In the genomic region with DNA sequence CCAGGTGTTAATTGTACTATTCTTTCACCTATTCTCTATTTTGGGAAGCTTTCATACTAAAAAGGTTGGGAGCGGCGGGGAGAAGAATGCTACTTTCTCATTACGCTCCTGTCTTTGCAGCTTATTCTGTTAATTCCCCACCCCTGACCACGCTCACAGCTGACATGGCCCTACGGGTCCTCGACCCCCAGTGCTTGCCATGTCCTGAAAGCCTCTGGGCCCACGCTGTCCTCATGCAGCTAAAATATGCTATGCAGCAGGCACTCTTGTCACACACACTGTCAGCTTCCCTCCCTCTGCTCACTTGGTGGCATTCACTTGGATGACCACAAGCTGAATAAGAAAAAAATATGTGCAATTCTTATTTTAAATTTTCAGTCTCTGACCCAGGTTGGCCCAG, we compare ENCODE assay signal across 27 cellular contexts.
"Had no signal": no experiment of that assay in that cellular context is flagged by ENCODE, and none has a peak within 500 bp of the region (broad histone marks: within the 10 kb centered on the region; RNA-seq: fewer than 3 reads in every experiment).

No MANE protein-coding gene starts in this region.

- H3K27ac Mint-ChIP-seq: mesothelial cell of epicardium; naive thymus-derived CD4-positive, alpha-beta T cell; natural killer cell treated with Interleukin-12 subunit alpha and Interleukin-12 subunit beta and Interleukin-15 and Interleukin-18, amount 100 ng/mL, for 72 hours; stimulated activated naive CD8-positive, alpha-beta T cell treated with anti-CD3 and anti-CD28 coated beads, Interleukin-15, Interleukin-2, amounts not matched to agents 100 ng/mL and 50 ng/mL, for 24 hours had no signal

- H3K4me1 Mint-ChIP-seq: mesothelial cell of epicardium had no signal

- H3K4me3 Mint-ChIP-seq: mesothelial cell of epicardium; naive thymus-derived CD4-positive, alpha-beta T cell; natural killer cell treated with Interleukin-12 subunit alpha and Interleukin-12 subunit beta and Interleukin-15 and Interleukin-18, amount 100 ng/mL, for 72 hours; stimulated activated naive CD8-positive, alpha-beta T cell treated with anti-CD3 and anti-CD28 coated beads, Interleukin-15, Interleukin-2, amounts not matched to agents 100 ng/mL and 50 ng/mL, for 24 hours had no signal

- H3K27me3 Mint-ChIP-seq: naive thymus-derived CD4-positive, alpha-beta T cell; natural killer cell treated with Interleukin-12 subunit alpha and Interleukin-12 subunit beta and Interleukin-15 and Interleukin-18, amount 100 ng/mL, for 72 hours; progenitor cell of endocrine pancreas; stimulated activated naive CD8-positive, alpha-beta T cell treated with anti-CD3 and anti-CD28 coated beads, Interleukin-15, Interleukin-2, amounts not matched to agents 100 ng/mL and 50 ng/mL, for 24 hours had no signal

- H3K9me3 ChIP-seq: heart right ventricle, left ventricle myocardium inferior, neutrophil, ovary, right atrium auricular region, right lobe of liver, suprapubic skin, thoracic aorta, tibial artery, upper lobe of right lung had no signal

- H3K36me3 ChIP-seq: ovary, right lobe of liver had no signal

- H3K27ac ChIP-seq: heart right ventricle, hepatocyte, left ventricle myocardium inferior, neutrophil, ovary, right atrium auricular region, right lobe of liver, skin epidermis, suprapubic skin, thoracic aorta, tibial artery, upper lobe of right lung had no signal

- ATAC-seq: heart right ventricle; naive thymus-derived CD4-positive, alpha-beta T cell; natural killer cell treated with Interleukin-12 subunit alpha and Interleukin-12 subunit beta and Interleukin-15 and Interleukin-18, amount 100 ng/mL, for 72 hours; upper lobe of right lung had no signal

- H3K4me2 ChIP-seq: hepatocyte had no signal

- H3K4me3 ChIP-seq: heart right ventricle, hepatocyte, left ventricle myocardium inferior, lung, ovary, right atrium auricular region, right lobe of liver, skin epidermis, suprapubic skin, thoracic aorta, tibial artery, upper lobe of right lung had no signal

- H3K9me3 Mint-ChIP-seq: mesothelial cell of epicardium; naive thymus-derived CD4-positive, alpha-beta T cell; natural killer cell treated with Interleukin-12 subunit alpha and Interleukin-12 subunit beta and Interleukin-15 and Interleukin-18, amount 100 ng/mL, for 72 hours; stimulated activated naive CD8-positive, alpha-beta T cell treated with anti-CD3 and anti-CD28 coated beads, Interleukin-15, Interleukin-2, amounts not matched to agents 100 ng/mL and 50 ng/mL, for 24 hours had no signal

- DNase-seq: heart right ventricle; islet precursor cell; left ventricle myocardium inferior; mesendoderm; naive thymus-derived CD4-positive, alpha-beta T cell; occipital lobe; ovary; right lobe of liver; stimulated activated CD4-positive, alpha-beta T cell treated with anti-CD3 and anti-CD28 coated beads, Interleukin-12 subunit alpha, Interleukin-12 subunit beta, amount 100 ng/mL, for 4 hours; stimulated activated CD4-positive, alpha-beta T cell treated with anti-CD3 and anti-CD28 coated beads, Interleukin-15, amount 100 ng/mL, for 24 hours; stimulated activated CD4-positive, alpha-beta T cell treated with anti-CD3 and anti-CD28 coated beads, Interleukin-2, amount 100 ng/mL, for 24 hours; stimulated activated CD4-positive, alpha-beta T cell treated with anti-CD3 and anti-CD28 coated beads, Interleukin-4, amount 100 ng/mL, for 1 hour; stimulated activated naive CD4-positive, alpha-beta T cell; tibial artery; trophoblast cell; upper lobe of right lung had no signal

- H3K4me1 ChIP-seq: heart right ventricle, left ventricle myocardium inferior, right atrium auricular region, right lobe of liver, suprapubic skin, tibial artery, upper lobe of right lung had no signal

- H2AFZ ChIP-seq: hepatocyte had no signal

- H3K79me2 ChIP-seq: hepatocyte had no signal

- H3K27me3 ChIP-seq: heart right ventricle, hepatocyte, neutrophil, ovary, right atrium auricular region, right lobe of liver, suprapubic skin, tibial artery, upper lobe of right lung had no signal
